In genomic region chr19:58386166-58386575, GRCh38 we compare ENCODE assay signal across 8 cellular contexts. TPM values are rescaled to one million over a fixed set of nuclear protein-coding genes. Genes with fewer than 3 reads are reported as not detected.
DNase-seq lines count a peak whose midpoint lies in the region; ATAC-seq and TF ChIP-seq lines count a peak whose summit lies in the region.

No MANE protein-coding gene starts in this region.

- H3K9me3 ChIP-seq in CD4-positive, alpha-beta memory T cell (ENCODE audit: control insufficient read depth in 1 of 2, low read length in 2 of 2), result no peaks in the 10 kb centered on the region

- peaks cover 17 to 34% of the 10 kb centered on the region in 2 donors for H3K36me3 Mint-ChIP-seq in CD4-positive, alpha-beta memory T cell
- peaks cover 41% of the 10 kb centered on the region for H3K36me3 Mint-ChIP-seq in GM23338 (ENCODE audit: low read depth)

- H3K4me3 Mint-ChIP-seq in CD4-positive, alpha-beta memory T cell, result peak overlapping the region; percentile 93 to 99 (median 96)
- peak overlapping the region; percentile 99 for H3K4me3 Mint-ChIP-seq in GM23338

- peaks cover 40% of the 10 kb centered on the region for H3K79me2 ChIP-seq in GM23338 (replicated peaks; ENCODE audit: insufficient read depth)

- peaks cover 32% of the 10 kb centered on the region for H4K20me1 ChIP-seq in GM23338 (replicated peaks; ENCODE audit: insufficient read depth)

- no peaks in the 10 kb centered on the region for H3K27me3 ChIP-seq in CD4-positive, alpha-beta memory T cell (ENCODE audit: insufficient read depth, low read length)
- H3K27me3 ChIP-seq in GM23338 (ENCODE audit: insufficient read depth), result no peaks in the 10 kb centered on the region

- no peak for TF ChIP-seq CTCF in GM23338 (conservative IDR thresholded peaks at IDR 0.05; ENCODE audit: low read depth in 2 of 2)
- TF ChIP-seq CTCF in fibroblast of pulmonary artery (IDR thresholded peaks at IDR 0.05; ENCODE audit: low read length, missing control alignments), result no peak

- DNase-seq in CD4-positive, alpha-beta memory T cell, result no peak
- DNase-seq in GM23338 (ENCODE audit: low spot score) (no peak), fibroblast of pulmonary artery (ENCODE audit: low read depth) (no peak), posterior vena cava (ENCODE audit: low spot score) (peak; percentile 82), amniotic stem cell (lab: John Stamatoyannopoulos, UW) (no peak), COR-L47 (lab: John Stamatoyannopoulos, UW) (no peak)

- intact Hi-C loops in CD4-positive, alpha-beta memory T cell (cut with micrococcal nuclease), result loop anchor here (10.0 kb wide), 1 partner anchor 161 kb away; the partner anchor contains the start of gene ZNF544
- intact Hi-C loops in posterior vena cava (cut with DNase I), result no loop called here

- POLR2A ChIA-PET in CD4-positive, alpha-beta memory T cell (lab: Charles Lee; ENCODE audit: partially characterized antibody), result interaction anchor here (0.6 to 3.2 kb wide), 14 partner anchors 12 to 537 kb away, joined by 3 to 30 read pairs (median 4); partner anchors contain the start of genes ERVK3-1, ZBTB45, ZNF274 and ZNF446

- H3K4me2 ChIP-seq in GM23338, result peak overlapping the region; percentile 97

- peaks cover 42% of the 10 kb centered on the region for H3K4me1 ChIP-seq in CD4-positive, alpha-beta memory T cell (ENCODE audit: insufficient read depth, low read length)
- H3K4me1 ChIP-seq in GM23338 (ENCODE audit: insufficient read depth), result peaks cover 13% of the 10 kb centered on the region

- peaks cover 27 to 64% (median 41%) of the 10 kb centered on the region in 4 donors for H3K4me1 Mint-ChIP-seq in CD4-positive, alpha-beta memory T cell
- H3K4me1 Mint-ChIP-seq in GM23338, result peaks cover 25% of the 10 kb centered on the region

- CTCF ChIA-PET in CD4-positive, alpha-beta memory T cell (lab: Charles Lee; ENCODE audit: partially characterized antibody), result no interaction called here

- H3K27ac ChIP-seq in CD4-positive, alpha-beta memory T cell (ENCODE audit: low read depth, low read length), result peak overlapping the region; percentile 89
- peak overlapping the region; percentile 94 for H3K27ac ChIP-seq in GM23338 (ENCODE audit: low read depth)

- H2AFZ ChIP-seq in GM23338, result peak overlapping the region; percentile 1

- H3K36me3 ChIP-seq in CD4-positive, alpha-beta memory T cell (ENCODE audit: insufficient read depth, low read length), result peaks cover 18% of the 10 kb centered on the region
- H3K36me3 ChIP-seq in GM23338 (ENCODE audit: insufficient read depth), result peaks cover 28% of the 10 kb centered on the region

- peak overlapping the region; percentile 56 to 65 for H3K4me3 ChIP-seq in CD4-positive, alpha-beta memory T cell (ENCODE audit: low read length in 2 of 2)
- H3K4me3 ChIP-seq in GM23338, result peak overlapping the region; percentile 87
- peak overlapping the region; percentile 85 for H3K4me3 ChIP-seq in fibroblast of pulmonary artery (replicated peaks; ENCODE audit: low read depth, low read length)

- no peaks in the 10 kb centered on the region for H3K27me3 Mint-ChIP-seq in CD4-positive, alpha-beta memory T cell
- H3K27me3 Mint-ChIP-seq in GM23338 (ENCODE audit: insufficient read depth, low read depth, poor library complexity), result peaks cover 22% of the 10 kb centered on the region

- H3F3A ChIP-seq in GM23338 (replicated peaks; ENCODE audit: low read depth), result peaks cover 32% of the 10 kb centered on the region

- H3K9me3 Mint-ChIP-seq in CD4-positive, alpha-beta memory T cell, result peaks cover 0 to 2% (median 0%) of the 10 kb centered on the region in 8 donors
- peaks cover 3% of the 10 kb centered on the region; the same call in 2 of the 3 replicates for H3K9me3 Mint-ChIP-seq in GM23338

- no peaks in the 10 kb centered on the region for H3K9me2 ChIP-seq in GM23338 (ENCODE audit: insufficient read depth)

- peak; percentile 34 for ATAC-seq in GM23338
- ATAC-seq in SK-N-SH treated with all-trans-retinoic acid at 6 μM for 48 hours, result peak; percentile 28
- no peak for ATAC-seq in HG02938 (IDR thresholded peaks at IDR 0.05; ENCODE audit: unreplicated experiment)

- peak overlapping the region; percentile 96 to 99 (median 98) for H3K27ac Mint-ChIP-seq in CD4-positive, alpha-beta memory T cell
- peak overlapping the region; percentile 98 for H3K27ac Mint-ChIP-seq in GM23338

TF ChIP-seq in GM23338, 12 proteins besides CTCF, POLR2A, EP300 and RAD21 (continues in another document):
- no peak for TF ChIP-seq REST (IDR thresholded peaks at IDR 0.05; ENCODE audit: unreplicated experiment)
- no peak for TF ChIP-seq EZH2phosphoT487 (IDR thresholded peaks at IDR 0.05; ENCODE audit: unreplicated experiment)

TF ChIP-seq in SK-N-SH treated with all-trans-retinoic acid at 6 μM for 48 hours, 23 proteins besides CTCF, POLR2A, EP300 and RAD21:
- TF ChIP-seq ZC3H10 (CRISPR knock-in tag; IDR thresholded peaks at IDR 0.05) (no peak), TCF4 (CRISPR knock-in tag; IDR thresholded peaks at IDR 0.05; ENCODE audit: borderline replicate concordance) (no peak), TSHZ2 (CRISPR knock-in tag; IDR thresholded peaks at IDR 0.05) (no peak)

RNA-seq across cellular contexts. Expression of gene RPS5, which starts 0.9 kb away (rescaled TPM):
- 1,000 to 10,000 TPM; 1,267 to 1,360 TPM for total RNA-seq in CD4-positive, alpha-beta memory T cell
- polyA plus RNA-seq in CD4-positive, alpha-beta memory T cell, result 1,000 to 10,000 TPM; 1,172 to 1,304 TPM
- total RNA-seq in GM23338 (2014; rRNA removed; shearing (Covaris generic)), result 2,020 and 2,111 TPM in 2 replicates
- 734 and 753 TPM in 2 replicates for polyA plus RNA-seq in GM23338 (2016; fragmentation: Nextera tagmentation; extraction: Ambion mirVana)
- total RNA-seq in posterior vena cava, result 100 to 1,000 TPM; 714 to 768 TPM

RNA-seq across cellular contexts. Expression of gene ZNF837, which starts 5.3 kb away (rescaled TPM):
- 1 to 10 TPM; 3.4 to 3.5 TPM for total RNA-seq in CD4-positive, alpha-beta memory T cell
- polyA plus RNA-seq in CD4-positive, alpha-beta memory T cell, result 1 to 10 TPM; 3.8 to 4.6 TPM
- total RNA-seq in GM23338 (2014; rRNA removed; shearing (Covaris generic)), result 11.0 and 11.3 TPM in 2 replicates
- 2.2 and 3.1 TPM in 2 replicates for polyA plus RNA-seq in GM23338 (2016; fragmentation: Nextera tagmentation; extraction: Ambion mirVana)
- 1 to 10 TPM in 1 of 2 donors, under 1 TPM in 1; 0.86 to 1.0 TPM for total RNA-seq in posterior vena cava

RNA-seq across cellular contexts. Expression of gene RNF225, which starts 9.3 kb away (rescaled TPM):
- total RNA-seq in CD4-positive, alpha-beta memory T cell, result under 1 TPM in 1 of 2 experiments, not detected in 1; 0.47 TPM
- not detected for polyA plus RNA-seq in CD4-positive, alpha-beta memory T cell
- total RNA-seq in GM23338 (2014; rRNA removed; shearing (Covaris generic)), result 0.87 TPM in 1 of 2 replicates, not detected in the other
- polyA plus RNA-seq in GM23338 (2016; fragmentation: Nextera tagmentation; extraction: Ambion mirVana), result not detected in 2 replicates
- total RNA-seq in posterior vena cava, result not detected

RNA-seq across cellular contexts. Expression of gene ZNF584, which starts 22.3 kb away (rescaled TPM):
- total RNA-seq in CD4-positive, alpha-beta memory T cell, result 10 to 100 TPM; 10.3 to 10.7 TPM
- polyA plus RNA-seq in CD4-positive, alpha-beta memory T cell, result 1 to 10 TPM; 6.6 to 9.1 TPM
- 8.1 and 9.1 TPM in 2 replicates for total RNA-seq in GM23338 (2014; rRNA removed; shearing (Covaris generic))
- polyA plus RNA-seq in GM23338 (2016; fragmentation: Nextera tagmentation; extraction: Ambion mirVana), result 1.1 and 2.3 TPM in 2 replicates
- total RNA-seq in posterior vena cava, result 10 to 100 TPM in 1 of 2 donors, 1 to 10 TPM in 1; 7.3 to 11.7 TPM

RNA-seq across cellular contexts. Expression of gene ZNF497, which starts 23.6 kb away (rescaled TPM):
- total RNA-seq in CD4-positive, alpha-beta memory T cell, result 1 to 10 TPM; 1.7 to 2.0 TPM
- 1 to 10 TPM in 1 of 2 donors, under 1 TPM in 1; 0.46 to 1.2 TPM for polyA plus RNA-seq in CD4-positive, alpha-beta memory T cell
- 1.0 and 2.0 TPM in 2 replicates for total RNA-seq in GM23338 (2014; rRNA removed; shearing (Covaris generic))
- polyA plus RNA-seq in GM23338 (2016; fragmentation: Nextera tagmentation; extraction: Ambion mirVana), result 0.44 and 0.61 TPM in 2 replicates
- under 1 TPM; 0.14 to 0.69 TPM for total RNA-seq in posterior vena cava
